In genomic region chr9:91655664-91656063, GRCh38 we compare ENCODE assay signal across 27 cellular contexts.
"Had no signal": no experiment of that assay in that cellular context is flagged by ENCODE, and none has a peak within 500 bp of the region (broad histone marks: within the 10 kb centered on the region; RNA-seq: fewer than 3 reads in every experiment).

No MANE protein-coding gene starts in this region.

- H3K27ac ChIP-seq: dorsolateral prefrontal cortex, foreskin keratinocyte, gastroesophageal sphincter, left lung, lower lobe of right lung, neural progenitor cell, parathyroid adenoma, stomach, thyroid gland had no signal

- H3K4me1 Mint-ChIP-seq: naive B cell had no signal

- H3K36me3 Mint-ChIP-seq: natural killer cell treated with Interleukin-12 subunit alpha and Interleukin-12 subunit beta and Interleukin-15 and Interleukin-18, amount 100 ng/mL, for 72 hours; neural progenitor cell; type B pancreatic cell had no signal

- H3K79me2 ChIP-seq: parathyroid adenoma had no signal

- H3K36me3 ChIP-seq: gastroesophageal sphincter, heart left ventricle, left lung, lower lobe of right lung, neural progenitor cell, stomach, thyroid gland had no signal

- H3K27me3 ChIP-seq: dorsolateral prefrontal cortex, gastroesophageal sphincter, left lung, neural progenitor cell, stomach, thyroid gland had no signal

- H3K9me3 ChIP-seq: gastroesophageal sphincter, heart left ventricle, left lung, lower lobe of right lung, mucosa of descending colon, stomach, thyroid gland had no signal

- DNase-seq: dorsolateral prefrontal cortex; effector CD4-positive, alpha-beta T cell; foreskin keratinocyte; heart left ventricle; hippocampal formation; left cardiac atrium; lower lobe of right lung; mucosa of descending colon; naive B cell; stimulated activated CD4-positive, alpha-beta T cell treated with anti-CD3 and anti-CD28 coated beads, Interleukin-12 subunit alpha, Interleukin-12 subunit beta, amount 100 ng/mL, for 4 hours; stimulated activated CD4-positive, alpha-beta T cell treated with anti-CD3 and anti-CD28 coated beads, Interleukin-1b, Interleukin-23, amount 100 ng/mL, for 48 hours; stimulated activated CD4-positive, alpha-beta T cell treated with anti-CD3 and anti-CD28 coated beads, Interleukin-4, amount 100 ng/mL, for 1 hour; stimulated activated CD8-positive, alpha-beta memory T cell treated with anti-CD3 and anti-CD28 coated beads, Interleukin-4, amount 100 ng/mL, for 48 hours; stimulated activated naive CD4-positive, alpha-beta T cell treated with Interleukin-2 at 50 U/mL for 16 hours; stomach; thyroid gland had no signal

- H3K4me3 ChIP-seq: dorsolateral prefrontal cortex, gastroesophageal sphincter, heart left ventricle, left lung, lower lobe of right lung, mucosa of descending colon, neural progenitor cell, smooth muscle cell, stomach, thyroid gland had no signal

- FAIRE-seq: colon, islet of Langerhans had no signal

- H3K9ac ChIP-seq: neural progenitor cell, parathyroid adenoma had no signal

- H2AFZ ChIP-seq: neural progenitor cell, parathyroid adenoma had no signal

- H3K27ac Mint-ChIP-seq: neural progenitor cell, progenitor cell of endocrine pancreas, type B pancreatic cell had no signal

- H3K9me3 Mint-ChIP-seq: natural killer cell treated with Interleukin-12 subunit alpha and Interleukin-12 subunit beta and Interleukin-15 and Interleukin-18, amount 100 ng/mL, for 72 hours; neural progenitor cell; type B pancreatic cell had no signal

- ATAC-seq: foreskin keratinocyte; gastroesophageal sphincter; mucosa of descending colon; natural killer cell treated with Interleukin-12 subunit alpha and Interleukin-12 subunit beta and Interleukin-15 and Interleukin-18, amount 100 ng/mL, for 72 hours; sciatic nerve had no signal

- H3K27me3 Mint-ChIP-seq: type B pancreatic cell had no signal

- H3K4me3 Mint-ChIP-seq: naive B cell; natural killer cell treated with Interleukin-12 subunit alpha and Interleukin-12 subunit beta and Interleukin-15 and Interleukin-18, amount 100 ng/mL, for 72 hours; neural progenitor cell; type B pancreatic cell had no signal

- H3K4me1 ChIP-seq: foreskin keratinocyte, gastroesophageal sphincter, heart left ventricle, left lung, lower lobe of right lung, neural progenitor cell, parathyroid adenoma, thyroid gland had no signal

- H3K4me2 ChIP-seq: neural progenitor cell, smooth muscle cell had no signal
